In the genomic region with DNA sequence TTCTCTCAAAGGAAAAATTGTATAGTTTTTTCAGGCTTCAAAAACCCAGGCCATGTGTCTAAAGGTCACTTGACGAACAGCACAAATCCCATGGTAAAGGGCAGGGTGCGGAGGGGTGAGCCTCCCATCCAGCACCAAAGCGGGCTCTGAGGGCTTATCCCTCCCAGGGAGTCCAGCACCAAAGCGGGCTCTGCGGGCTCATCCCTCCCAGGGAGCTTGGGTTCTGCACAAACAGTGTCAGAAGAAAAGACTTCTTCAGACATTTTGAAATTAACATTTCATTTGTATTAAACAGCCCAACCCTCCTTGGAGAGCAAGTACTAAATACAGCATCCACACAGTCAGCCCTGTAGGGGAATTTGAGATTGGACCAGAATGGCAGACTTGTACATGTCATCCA, we compare ENCODE assay signal across 21 cellular contexts. TPM values are rescaled to one million over a fixed set of nuclear protein-coding genes. Genes with fewer than 3 reads are reported as not detected.
"Had no signal": no experiment of that assay in that cellular context is flagged by ENCODE, and none has a peak within 500 bp of the region (broad histone marks: within the 10 kb centered on the region; RNA-seq: fewer than 3 reads in every experiment).

No MANE protein-coding gene starts in this region.

- H3K4me3 ChIP-seq: body of pancreas, mucosa of descending colon, SK-N-MC, tibial artery had no signal

- ATAC-seq: activated T-helper 17 cell treated with anti-CD3 and anti-CD28 coated beads, Interleukin-2, amount 50 U/mL, for 72 hours; body of pancreas; left ventricle myocardium superior; mucosa of descending colon; stimulated activated naive CD8-positive, alpha-beta T cell treated with anti-CD3 and anti-CD28 coated beads, Interleukin-15, Interleukin-2, amounts not matched to agents 100 U/mL and 50 U/mL, for 24 hours had no signal

- H3K9me3 ChIP-seq: body of pancreas, mucosa of descending colon, tibial artery had no signal

- FAIRE-seq: colon, endometrium had no signal

- H3K27ac ChIP-seq: body of pancreas, SK-N-MC, tibial artery, WERI-Rb-1 had no signal

- H3K9me3 Mint-ChIP-seq: activated T-helper 17 cell treated with anti-CD3 and anti-CD28 coated beads, Interleukin-2, amount 50 U/mL, for 72 hours had no signal

- DNase-seq: activated CD4-positive, alpha-beta T cell treated with anti-CD3 and anti-CD28 coated beads for 1 hour; activated CD4-positive, alpha-beta T cell treated with anti-CD3 and anti-CD28 coated beads, Interleukin-2, amount 50 U/mL, for 48 hours; activated naive CD4-positive, alpha-beta T cell; body of pancreas; erythroblast; foreskin melanocyte; kidney glomerular epithelial cell; left ventricle myocardium superior; mucosa of descending colon; naive B cell; occipital lobe; retina; stimulated activated CD4-positive, alpha-beta T cell treated with anti-CD3 and anti-CD28 coated beads, Interleukin-2, amount 100 ng/mL, for 24 hours; stimulated activated naive CD8-positive, alpha-beta T cell treated with anti-CD3 and anti-CD28 coated beads, Interleukin-15, Interleukin-2, amounts not matched to agents 100 U/mL and 50 U/mL, for 24 hours; tibial artery; WERI-Rb-1 had no signal

- H3K36me3 Mint-ChIP-seq: memory B cell, naive B cell had no signal

- H3K36me3 ChIP-seq: tibial artery, WERI-Rb-1 had no signal

RNA-seq across cellular contexts. Expression of gene SLC6A3, which starts 57.4 kb away (rescaled TPM):
- total RNA-seq: activated T-helper 17 cell treated with anti-CD3 and anti-CD28 coated beads, Interleukin-2, amount 50 U/mL, for 72 hours; body of pancreas; left ventricle myocardium superior; mucosa of descending colon; occipital lobe had no signal
